In the genomic region with DNA sequence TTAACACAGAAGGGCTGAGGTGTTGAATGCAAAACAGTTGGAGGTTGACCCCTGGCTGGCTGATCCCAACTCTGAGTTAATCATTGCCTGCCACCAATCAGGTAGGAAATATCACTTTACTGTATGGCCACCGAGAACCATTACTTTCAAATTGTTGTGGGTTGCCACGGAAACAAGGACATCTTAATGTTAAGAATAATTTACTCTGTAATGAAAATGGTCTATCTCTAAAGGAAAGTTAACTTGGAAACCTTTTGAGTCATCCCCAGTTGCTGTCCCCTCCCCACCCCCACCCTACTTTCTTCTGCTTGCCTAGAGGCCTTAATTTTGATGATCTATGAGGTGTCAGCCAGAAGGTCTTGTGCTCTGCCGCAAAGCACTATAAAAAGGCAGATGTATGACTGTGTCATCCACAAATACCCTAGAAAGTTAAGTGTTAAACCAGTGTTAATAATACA, we compare ENCODE assay signal across 18 cellular contexts.
DNase-seq lines count a peak whose midpoint lies in the region; ATAC-seq lines count a peak whose summit lies in the region.
"Had no signal": no experiment of that assay in that cellular context is flagged by ENCODE, and none has a peak within 500 bp of the region (broad histone marks: within the 10 kb centered on the region; RNA-seq: fewer than 3 reads in every experiment).

No MANE protein-coding gene starts in this region.

- DNase-seq in EH (ENCODE audit: low read depth) (peak; percentile 87), NOMO-1 treated with dmso at 0.1 percent for 144 hours (lab: John Stamatoyannopoulos, UW; ENCODE audit: unreplicated experiment) (peak; percentile 3), left lobe of liver (ENCODE audit: low spot score) (no peak), activated gamma-delta T cell (lab: John Stamatoyannopoulos, UW) (no peak)
- no peak for DNase-seq in activated naive CD4-positive, alpha-beta T cell treated with anti-CD3 and anti-CD28 coated beads, Interleukin-2, amount 50 U/mL, for 16 hours
- DNase-seq: activated effector memory CD4-positive, alpha-beta T cell treated with Interleukin-2 at 50 U/mL for 16 hours; AML-193; Caco-2; GDM1; H9; left ventricle myocardium superior; MV-4-11; NCI-H2029 treated with DMSO at 0.1 percent for 48 hours; NCI-H510A; SIG-M5 had no signal

- ATAC-seq in GM21423 (IDR thresholded peaks at IDR 0.05; ENCODE audit: unreplicated experiment): peak; percentile 53
- peak; percentile 68 for ATAC-seq in left lobe of liver
- no peak for ATAC-seq in HG03571 (IDR thresholded peaks at IDR 0.05; ENCODE audit: unreplicated experiment)
- ATAC-seq: left ventricle myocardium superior, sciatic nerve had no signal

Comparison
In these comparisons a context has a peak if more than half of its experiments do, and no peak if none do; other contexts are left out.
1. DNase-seq: peak in EH (single experiment) and NOMO-1 treated with dmso at 0.1 percent for 144 hours (single experiment); none in left lobe of liver (single experiment), activated naive CD4-positive, alpha-beta T cell treated with anti-CD3 and anti-CD28 coated beads, Interleukin-2, amount 50 U/mL, for 16 hours (single experiment) and activated gamma-delta T cell (single experiment).